25 cellular contexts compared by ENCODE assay signal in genomic region chr1:34916104-34916503, GRCh38. TPM values are rescaled to one million over a fixed set of nuclear protein-coding genes. Genes with fewer than 3 reads are reported as not detected.
"Had no signal": no experiment of that assay in that cellular context is flagged by ENCODE, and none has a peak within 500 bp of the region (broad histone marks: within the 10 kb centered on the region; RNA-seq: fewer than 3 reads in every experiment).

No MANE protein-coding gene starts in this region.

- H3K4me3 ChIP-seq: left ventricle myocardium inferior, mucosa of descending colon, psoas muscle, right lobe of liver, skin epidermis, stomach, thoracic aorta, tibial artery, upper lobe of right lung had no signal

- H2AFZ ChIP-seq: parathyroid adenoma had no signal

- ATAC-seq: mucosa of descending colon; naive thymus-derived CD4-positive, alpha-beta T cell; natural killer cell treated with Interleukin-12 subunit alpha and Interleukin-12 subunit beta and Interleukin-15 and Interleukin-18, amount 100 ng/mL, for 72 hours; psoas muscle; right lobe of liver; stimulated activated naive B cell treated with anti-CD40 and anti-IgM and Interleukin-4, amounts not matched to agents 10 μg/mL and 1 μg/mL and 100 μg/mL, for 72 hours; stimulated activated naive CD8-positive, alpha-beta T cell treated with anti-CD3 and anti-CD28 coated beads, Interleukin-15, Interleukin-2, amounts not matched to agents 100 U/mL and 50 U/mL, for 24 hours; upper lobe of right lung had no signal

- H3K27ac ChIP-seq: left ventricle myocardium inferior, parathyroid adenoma, psoas muscle, right lobe of liver, skin epidermis, stomach, thoracic aorta, tibial artery, upper lobe of right lung had no signal

- H3K4me1 ChIP-seq: psoas muscle, right lobe of liver, tibial artery, upper lobe of right lung had no signal

- H3K36me3 ChIP-seq: left ventricle myocardium inferior, right lobe of liver, stomach, thoracic aorta, tibial artery, upper lobe of right lung had no signal

- H3K9me3 ChIP-seq: left ventricle myocardium inferior, mucosa of descending colon, psoas muscle, right lobe of liver, stomach, thoracic aorta, tibial artery, upper lobe of right lung had no signal

- DNase-seq: hypothalamus; immature natural killer cell; kidney; left ventricle myocardium inferior; midbrain; mucosa of descending colon; naive thymus-derived CD4-positive, alpha-beta T cell; psoas muscle; right lobe of liver; stimulated activated CD4-positive, alpha-beta T cell treated with anti-CD3 and anti-CD28 coated beads, Interleukin-12 subunit alpha, Interleukin-12 subunit beta, amount 100 ng/mL, for 4 hours; stimulated activated CD4-positive, alpha-beta T cell treated with anti-CD3 and anti-CD28 coated beads, Interleukin-15, amount 100 ng/mL, for 24 hours; stimulated activated CD4-positive, alpha-beta T cell treated with anti-CD3 and anti-CD28 coated beads, Interleukin-2, amount 100 ng/mL, for 24 hours; stimulated activated CD4-positive, alpha-beta T cell treated with anti-CD3 and anti-CD28 coated beads, Interleukin-4, amount 100 ng/mL, for 1 hour; stimulated activated naive B cell treated with anti-CD40 and anti-IgM and Interleukin-4, amounts not matched to agents 10 μg/mL and 1 μg/mL and 100 μg/mL, for 72 hours; stimulated activated naive CD8-positive, alpha-beta T cell treated with anti-CD3 and anti-CD28 coated beads, Interleukin-15, Interleukin-2, amounts not matched to agents 100 U/mL and 50 U/mL, for 24 hours; stomach; tibial artery; trophoblast cell; upper lobe of right lung had no signal

- H3K9ac ChIP-seq: parathyroid adenoma had no signal

- H3K27me3 ChIP-seq: right lobe of liver had no signal

RNA-seq across cellular contexts. Expression of gene DLGAP3, which starts 13.3 kb away (rescaled TPM):
- total RNA-seq: lung microvascular endothelial cell, osteoblast had no signal
